17 cellular contexts compared by ENCODE assay signal in genomic region chr1:94768046-94768445, GRCh38. TPM values are rescaled to one million over a fixed set of nuclear protein-coding genes. Genes with fewer than 3 reads are reported as not detected.
"Had no signal": no experiment of that assay in that cellular context is flagged by ENCODE, and none has a peak within 500 bp of the region (broad histone marks: within the 10 kb centered on the region; RNA-seq: fewer than 3 reads in every experiment).

No MANE protein-coding gene starts in this region.

- H3K36me3 ChIP-seq: ascending aorta, colonic mucosa, thyroid gland, WERI-Rb-1 had no signal

- H3K4me1 ChIP-seq: ascending aorta, colonic mucosa had no signal

- H3K27me3 ChIP-seq: ascending aorta, colonic mucosa, thyroid gland had no signal

- H3K4me3 ChIP-seq: ascending aorta, colonic mucosa, lung, thyroid gland had no signal

- H3K9me3 ChIP-seq: ascending aorta, colonic mucosa, thyroid gland had no signal

- H3K27ac ChIP-seq: ascending aorta, colonic mucosa, thyroid gland, WERI-Rb-1 had no signal

- DNase-seq: activated CD4-positive, alpha-beta T cell treated with anti-CD3 and anti-CD28 coated beads for 1 hour; activated CD8-positive, alpha-beta memory T cell treated with anti-CD3 and anti-CD28 coated beads for 24 hours; activated CD8-positive, alpha-beta memory T cell treated with anti-CD3 and anti-CD28 coated beads, Interleukin-2, amount 50 U/mL, for 48 hours; activated effector memory CD4-positive, alpha-beta T cell treated with Interleukin-2 at 50 U/mL for 16 hours; activated naive CD4-positive, alpha-beta T cell treated with anti-CD3 and anti-CD28 coated beads, Interleukin-2, amount 50 U/mL, for 16 hours; activated T-cell treated with anti-CD3 and anti-CD28 coated beads, Interleukin-2, amount 50 U/mL, for 48 hours; colonic mucosa; foreskin melanocyte; head of caudate nucleus; nucleus accumbens; posterior cingulate gyrus; retina; stimulated activated naive CD4-positive, alpha-beta T cell treated with Interleukin-2 at 50 U/mL for 16 hours; thyroid gland; WERI-Rb-1 had no signal

RNA-seq across cellular contexts. Expression of gene SLC44A3, which starts 52.1 kb away (rescaled TPM):
- total RNA-seq: ascending aorta had no signal
